Comparison of ENCODE assay signal across 8 cellular contexts in genomic region chr3:119293761-119294401, GRCh38. TPM values are rescaled to one million over a fixed set of nuclear protein-coding genes. Genes with fewer than 3 reads are reported as not detected.
DNase-seq lines count a peak whose midpoint lies in the region; ATAC-seq and TF ChIP-seq lines count a peak whose summit lies in the region.

ARHGAP31 (plus strand) TSS chr3:119294383; CDS start chr3:119294905, 522 bp downstream.

- peak; percentile 19 for TF ChIP-seq POLR2A in transverse colon (IDR thresholded peaks at IDR 0.05)

- H2BK120ac ChIP-seq in trophoblast cell (ENCODE audit: insufficient read depth, low read length, poor library complexity), result peak within 1 kb of the TSS; percentile 98

- H3K4me3 Mint-ChIP-seq in CD8-positive, alpha-beta T cell, result peak within 1 kb of the TSS; percentile 95
- H3K4me3 Mint-ChIP-seq in activated naive CD4-positive, alpha-beta T cell treated with anti-CD3 and anti-CD28 coated beads, Interleukin-2, amount 50 U/mL, for 24 hours, result peak within 1 kb of the TSS; percentile 94

- in situ Hi-C loops in transverse colon (cut with MboI; ENCODE audit: low pct_ligation_motif_present in 1 of 4, low pct_unique_long_range_greater_than_20kb in 1 of 4, low sequenced_read_pairs in 3 of 4), result loop anchor here in 1 of 4 donors (25.0 kb wide), 1 partner anchor 393 kb away; the partner anchor contains the start of gene COX17

- H3K9me3 ChIP-seq in CD8-positive, alpha-beta T cell (ENCODE audit: low read length), result no peaks in the 10 kb centered on the region
- no peaks in the 10 kb centered on the region for H3K9me3 ChIP-seq in trophoblast cell (ENCODE audit: insufficient read depth, low read depth, low read length)
- no peaks in the 10 kb centered on the region for H3K9me3 ChIP-seq in transverse colon

- peak; percentile 71 to 91 (median 78) for DNase-seq in CD8-positive, alpha-beta T cell
- DNase-seq in SKM-1 (lab: John Stamatoyannopoulos, UW; ENCODE audit: unreplicated experiment), result peak; percentile 58
- DNase-seq in Right ventricle myocardium inferior (ENCODE audit: missing footprints), result peak; percentile 85
- DNase-seq in trophoblast cell, result peak; percentile 94 to 95
- peak; percentile 71 for DNase-seq in transverse colon

- TF ChIP-seq EP300 in transverse colon (IDR thresholded peaks at IDR 0.05; ENCODE audit: low read depth), result no peak

- peak within 1 kb of the TSS; percentile 81 for H2BK12ac ChIP-seq in trophoblast cell (ENCODE audit: low read length)

- peak within 1 kb of the TSS; percentile 97 for H3K4me2 ChIP-seq in trophoblast cell (ENCODE audit: low read length)

- intact Hi-C loops in CD8-positive, alpha-beta T cell (cut with DNase I, micrococcal nuclease), result loop anchor here (1.0 to 10.0 kb wide), 10 partner anchors 19 to 1449 kb away; partner anchors contain the start of genes B4GALT4 (in 2 of the 2), GSK3B (in 1 of the 2), GTF2E1 (in 1 of the 2) and LRRC58 (in 1 of the 2)
- intact Hi-C loops in Right ventricle myocardium inferior (cut with DNase I), result loop anchor here (1.0 to 2.0 kb wide), 2 partner anchors 15 to 57 kb away; no protein-coding TSS in a partner anchor
- intact Hi-C loops in transverse colon (cut with DNase I; ENCODE audit: low total_unique reads), result loop anchor here (2.0 kb wide), 1 partner anchor 29 kb away; no protein-coding TSS in a partner anchor

- H4K12ac ChIP-seq in trophoblast cell (ENCODE audit: low read depth, low read length), result peak within 1 kb of the TSS; percentile 87

- no peaks in the 10 kb centered on the region for H3K27me3 Mint-ChIP-seq in CD8-positive, alpha-beta T cell (ENCODE audit: low read depth)
- H3K27me3 Mint-ChIP-seq in activated naive CD4-positive, alpha-beta T cell treated with anti-CD3 and anti-CD28 coated beads, Interleukin-2, amount 50 U/mL, for 24 hours, result no peaks in the 10 kb centered on the region

- TF ChIP-seq CTCF in CD8-positive, alpha-beta T cell (IDR thresholded peaks at IDR 0.05), result no peak
- TF ChIP-seq CTCF in transverse colon (IDR thresholded peaks at IDR 0.05), result no peak

- peaks cover 30% of the 10 kb centered on the region for H3K4me1 ChIP-seq in CD8-positive, alpha-beta T cell (ENCODE audit: insufficient read depth, low read length)
- H3K4me1 ChIP-seq in trophoblast cell (ENCODE audit: control insufficient read depth in 1 of 2, insufficient read depth in 2 of 2, low read length in 2 of 2) (peaks cover 22 to 26% of the 10 kb centered on the region in 2 experiments), transverse colon (peaks cover 6 to 37% (median 14%) of the 10 kb centered on the region in 4 donors)

- H3K4me3 ChIP-seq in CD8-positive, alpha-beta T cell (ENCODE audit: low read depth, low read length), result peak within 1 kb of the TSS; percentile 82
- H3K4me3 ChIP-seq in trophoblast cell (ENCODE audit: low read depth, low read length) (peak within 1 kb of the TSS; percentile 78), transverse colon (peak within 1 kb of the TSS; percentile 72 to 79 (median 76))

- H3K14ac ChIP-seq in trophoblast cell (ENCODE audit: low read length), result peak within 1 kb of the TSS; percentile 98

- peak within 1 kb of the TSS; percentile 89 for H4K8ac ChIP-seq in trophoblast cell (ENCODE audit: low read depth, low read length)

- peak within 1 kb of the TSS; percentile 98 for H3K27ac Mint-ChIP-seq in CD8-positive, alpha-beta T cell
- H3K27ac Mint-ChIP-seq in activated naive CD4-positive, alpha-beta T cell treated with anti-CD3 and anti-CD28 coated beads, Interleukin-2, amount 50 U/mL, for 24 hours, result peak within 1 kb of the TSS; percentile 93

- CTCF ChIA-PET in CD8-positive, alpha-beta T cell (lab: Charles Lee), result interaction anchor here (1.1 to 4.0 kb wide), 6 partner anchors 19 to 422 kb away, joined by 3 to 21 read pairs (median 8); partner anchors contain the start of gene B4GALT4

- no peaks in the 10 kb centered on the region for H3K9me3 Mint-ChIP-seq in CD8-positive, alpha-beta T cell
- no peaks in the 10 kb centered on the region for H3K9me3 Mint-ChIP-seq in activated naive CD4-positive, alpha-beta T cell treated with anti-CD3 and anti-CD28 coated beads, Interleukin-2, amount 50 U/mL, for 24 hours

- H3K18ac ChIP-seq in trophoblast cell (ENCODE audit: low read length), result peak within 1 kb of the TSS; percentile 98

- H3K27me3 ChIP-seq in CD8-positive, alpha-beta T cell (ENCODE audit: insufficient read depth, low read length), result no peaks in the 10 kb centered on the region
- H3K27me3 ChIP-seq in trophoblast cell (ENCODE audit: insufficient read depth, low read length) (no peaks in the 10 kb centered on the region), transverse colon (no peaks in the 10 kb centered on the region)

- H3K36me3 ChIP-seq in CD8-positive, alpha-beta T cell (ENCODE audit: insufficient read depth, low read length), result no peaks in the 10 kb centered on the region
- peaks cover 2 to 3% of the 10 kb centered on the region in 2 experiments for H3K36me3 ChIP-seq in trophoblast cell (ENCODE audit: control insufficient read depth in 1 of 2, insufficient read depth in 2 of 2, low read length in 2 of 2)
- H3K36me3 ChIP-seq in transverse colon, result no peaks in the 10 kb centered on the region

- H2BK5ac ChIP-seq in trophoblast cell (ENCODE audit: low read depth, low read length, poor library complexity), result peak within 1 kb of the TSS; percentile 93

- POLR2A ChIA-PET in CD8-positive, alpha-beta T cell (lab: Charles Lee), result interaction anchor here (1.1 to 3.2 kb wide), 5 partner anchors 11 to 1055 kb away, joined by 7 to 20 read pairs (median 16); partner anchors contain the start of genes B4GALT4, LRRC58 and TMEM39A

- peak within 1 kb of the TSS; percentile 62 for H2AK5ac ChIP-seq in trophoblast cell (ENCODE audit: low read length)

- H4K91ac ChIP-seq in trophoblast cell (ENCODE audit: low read depth, low read length), result peak within 1 kb of the TSS; percentile 99

- H3K36me3 Mint-ChIP-seq in CD8-positive, alpha-beta T cell, result peaks cover 8% of the 10 kb centered on the region
- peaks cover 4% of the 10 kb centered on the region for H3K36me3 Mint-ChIP-seq in activated naive CD4-positive, alpha-beta T cell treated with anti-CD3 and anti-CD28 coated beads, Interleukin-2, amount 50 U/mL, for 24 hours

- peaks cover 55% of the 10 kb centered on the region for H3K4me1 Mint-ChIP-seq in CD8-positive, alpha-beta T cell (ENCODE audit: low read depth)
- H3K4me1 Mint-ChIP-seq in activated naive CD4-positive, alpha-beta T cell treated with anti-CD3 and anti-CD28 coated beads, Interleukin-2, amount 50 U/mL, for 24 hours, result peaks cover 63% of the 10 kb centered on the region

- H3K9ac ChIP-seq in trophoblast cell (ENCODE audit: low read length), result peak within 1 kb of the TSS; percentile 84

- peak within 1 kb of the TSS; percentile 43 for H2AFZ ChIP-seq in trophoblast cell (ENCODE audit: insufficient read depth, low read length, poor library complexity)

- peak within 1 kb of the TSS; percentile 58 for H3K27ac ChIP-seq in CD8-positive, alpha-beta T cell (ENCODE audit: low read depth, low read length)
- H3K27ac ChIP-seq in trophoblast cell (ENCODE audit: low read depth, low read length) (peak within 1 kb of the TSS; percentile 95), transverse colon (peak within 1 kb of the TSS; percentile 90 to 92 (median 92))

- H3K4ac ChIP-seq in trophoblast cell (ENCODE audit: low read depth, low read length), result peak within 1 kb of the TSS; percentile 94

- peak; percentile 64 for ATAC-seq in CD8-positive, alpha-beta T cell
- ATAC-seq in GM19351 (IDR thresholded peaks at IDR 0.05; ENCODE audit: unreplicated experiment), result peak; percentile 45
- peak; percentile 40 for ATAC-seq in HG03457 (IDR thresholded peaks at IDR 0.05; ENCODE audit: unreplicated experiment)
- ATAC-seq in Right ventricle myocardium inferior, result peak; percentile 77

- peaks cover 15% of the 10 kb centered on the region for H3K79me2 ChIP-seq in trophoblast cell (ENCODE audit: control insufficient read depth, insufficient read depth, low read length, poor library complexity)

- no peak within 1 kb of the TSS for H3K23ac ChIP-seq in trophoblast cell (ENCODE audit: low read length)

- no CpG with 5 or more reads among the region's 33 CpGs for WGBS in trophoblast cell (ENCODE audit: extremely low coverage, insufficient coverage, insufficient read length)
- WGBS in transverse colon (ENCODE audit: low coverage in 1 of 2), 2 donors, result 0% methylated on average over 5 to 33 of the region's 33 CpGs

- H3K79me1 ChIP-seq in trophoblast cell (ENCODE audit: low read length), result peaks cover 29% of the 10 kb centered on the region

RNA-seq across cellular contexts. Expression of gene ARHGAP31, which starts in this region (rescaled TPM):
- 1 to 10 TPM in 1 of 2 experiments, under 1 TPM in 1; 1.00 to 1.1 TPM for total RNA-seq in CD8-positive, alpha-beta T cell
- total RNA-seq in Right ventricle myocardium inferior (42.8 TPM), transverse colon (10 to 100 TPM in 2 of 4 donors, 1 to 10 TPM in 2; 6.7 to 68.5 (median 9.6) TPM)
- 13.1 and 13.8 TPM in 2 replicates for polyA plus RNA-seq in trophoblast cell (2013)

Comparison
In these comparisons a context has a peak if more than half of its experiments do, and no peak if none do; other contexts are left out.
1. Peak in every context shown above with its lines: DNase-seq, ATAC-seq, H3K4me3 ChIP-seq and H3K27ac ChIP-seq.